Comparison of ENCODE assay signal across 8 cellular contexts in genomic region chr17:42111901-42112551, GRCh38. TPM values are rescaled to one million over a fixed set of nuclear protein-coding genes. Genes with fewer than 3 reads are reported as not detected.
DNase-seq lines count a peak whose midpoint lies in the region; ATAC-seq and TF ChIP-seq lines count a peak whose summit lies in the region.

No MANE protein-coding gene starts in this region.

- H3K9me3 ChIP-seq in heart right ventricle (no peaks in the 10 kb centered on the region), skeletal muscle tissue (ENCODE audit: control insufficient read depth in 3 of 3, low read length in 3 of 3) (no peaks in the 10 kb centered on the region)

- H3K27me3 ChIP-seq in heart right ventricle (no peaks in the 10 kb centered on the region), skeletal muscle tissue (ENCODE audit: control insufficient read depth in 3 of 3, insufficient read depth in 3 of 3, low read length in 3 of 3) (no peaks in the 10 kb centered on the region)

- H3K27ac ChIP-seq in heart right ventricle: peak overlapping the region; percentile 69 to 93 (median 90)
- peak overlapping the region; percentile 90 for H3K27ac ChIP-seq in skeletal muscle tissue (ENCODE audit: low read depth, low read length)

- H3K36me3 ChIP-seq in heart right ventricle (peaks cover 0 to 77% (median 0%) of the 10 kb centered on the region in 9 donors), skeletal muscle tissue (ENCODE audit: control insufficient read depth in 3 of 3, insufficient read depth in 3 of 3, low read length in 3 of 3) (peaks cover 25 to 35% (median 28%) of the 10 kb centered on the region in 3 donors)

- H3K36me3 Mint-ChIP-seq in activated T-cell treated with anti-CD3 and anti-CD28 coated beads, Interleukin-2, amount 50 U/mL, for 72 hours (ENCODE audit: insufficient read depth in 2 of 2): peaks cover 0 to 3% of the 10 kb centered on the region in 2 donors

- H3K4me1 Mint-ChIP-seq in activated T-cell treated with anti-CD3 and anti-CD28 coated beads, Interleukin-2, amount 50 U/mL, for 72 hours (ENCODE audit: low read depth): peaks cover 33% of the 10 kb centered on the region

- peaks cover 7 to 41% (median 17%) of the 10 kb centered on the region in 9 donors for H3K4me1 ChIP-seq in heart right ventricle
- peaks cover 16 to 30% (median 22%) of the 10 kb centered on the region in 3 donors for H3K4me1 ChIP-seq in skeletal muscle tissue (ENCODE audit: control insufficient read depth in 3 of 3, insufficient read depth in 3 of 3, low read length in 3 of 3)

- ATAC-seq in HG03135 (IDR thresholded peaks at IDR 0.05; ENCODE audit: unreplicated experiment) (peak; percentile 1), heart right ventricle (peak; percentile 16 to 62 (median 46)), HG03520 (IDR thresholded peaks at IDR 0.05; ENCODE audit: unreplicated experiment) (no peak), HG02623 (IDR thresholded peaks at IDR 0.05; ENCODE audit: unreplicated experiment) (no peak)
- peak; percentile 6 to 12 for ATAC-seq in activated T-cell treated with anti-CD3 and anti-CD28 coated beads, Interleukin-2, amount 50 U/mL, for 72 hours (replicated peaks in 1 of 2)

- H3K27ac Mint-ChIP-seq in activated T-cell treated with anti-CD3 and anti-CD28 coated beads, Interleukin-2, amount 50 U/mL, for 72 hours: peak overlapping the region; percentile 97

- DNase-seq in activated T-cell treated with anti-CD3 and anti-CD28 coated beads, Interleukin-2, amount 50 U/mL, for 72 hours: peak in 1 of 2 donors; percentile 39
- peak in 1 of 2 donors; percentile 30 for DNase-seq in heart right ventricle
- no peak for DNase-seq in NCI-H446 (lab: John Stamatoyannopoulos, UW)

- peak overlapping the region; percentile 88 to 91 (median 89) for H3K9ac ChIP-seq in skeletal muscle tissue (ENCODE audit: low read depth in 1 of 3, low read length in 3 of 3)

- H3K9me3 Mint-ChIP-seq in activated T-cell treated with anti-CD3 and anti-CD28 coated beads, Interleukin-2, amount 50 U/mL, for 72 hours: no peaks in the 10 kb centered on the region

- H3K4me3 Mint-ChIP-seq in activated T-cell treated with anti-CD3 and anti-CD28 coated beads, Interleukin-2, amount 50 U/mL, for 72 hours: peak overlapping the region; percentile 85 to 96

- WGBS in heart right ventricle, 2 donors: 28 to 37% methylated on average over 11 of the region's 11 CpGs

- no peak for TF ChIP-seq CTCF in heart right ventricle (IDR thresholded peaks at IDR 0.05)

- peak overlapping the region; percentile 55; the same call in 1 of the 2 replicates for H3K4me3 ChIP-seq in GM08714 (ENCODE audit: low read length)
- H3K4me3 ChIP-seq in heart right ventricle: peak overlapping the region; percentile 16 to 69 (median 62)
- peak overlapping the region; percentile 86 to 90 (median 87) for H3K4me3 ChIP-seq in skeletal muscle tissue (ENCODE audit: low read length in 3 of 3)

- intact Hi-C loops in heart right ventricle (cut with DNase I): loop anchor here in 2 of 10 donors (5.0 kb wide), 2 partner anchors 45 to 85 kb away; no protein-coding TSS in a partner anchor

- H3K27me3 Mint-ChIP-seq in activated T-cell treated with anti-CD3 and anti-CD28 coated beads, Interleukin-2, amount 50 U/mL, for 72 hours (ENCODE audit: low read depth): no peaks in the 10 kb centered on the region

RNA-seq across cellular contexts. Expression of gene DHX58, which starts 0.5 kb away (rescaled TPM):
- total RNA-seq in activated T-cell treated with anti-CD3 and anti-CD28 coated beads, Interleukin-2, amount 50 U/mL, for 72 hours: 10 to 100 TPM; 33.2 to 62.0 TPM
- total RNA-seq in heart right ventricle: 1 to 10 TPM; 2.2 to 8.4 (median 4.0) TPM
- polyA plus RNA-seq in heart right ventricle: 10 to 100 TPM in 1 of 2 donors, 1 to 10 TPM in 1; 3.4 to 16.9 TPM
- 3.7 TPM for total RNA-seq in skeletal muscle tissue

RNA-seq across cellular contexts. Expression of gene KAT2A, which starts 9.1 kb away (rescaled TPM):
- total RNA-seq in activated T-cell treated with anti-CD3 and anti-CD28 coated beads, Interleukin-2, amount 50 U/mL, for 72 hours: 10 to 100 TPM; 33.3 to 41.4 TPM
- 10 to 100 TPM in 9 of 10 donors, 1 to 10 TPM in 1; 9.3 to 29.7 (median 13.3) TPM for total RNA-seq in heart right ventricle
- polyA plus RNA-seq in heart right ventricle: 100 to 1,000 TPM in 1 of 2 donors, 10 to 100 TPM in 1; 20.6 to 118 TPM
- total RNA-seq in skeletal muscle tissue: 8.9 TPM

RNA-seq across cellular contexts. Expression of gene HSPB9, which starts 10.6 kb away (rescaled TPM):
- under 1 TPM in 1 of 2 donors, not detected in 1; 0.28 TPM for total RNA-seq in activated T-cell treated with anti-CD3 and anti-CD28 coated beads, Interleukin-2, amount 50 U/mL, for 72 hours
- total RNA-seq in heart right ventricle: under 1 TPM in 1 of 10 donors, not detected in 9; 0.23 TPM
- polyA plus RNA-seq in heart right ventricle: under 1 TPM; 0.01 to 0.29 TPM
- not detected for total RNA-seq in skeletal muscle tissue

RNA-seq across cellular contexts. Expression of gene ZNF385C, which starts 13.8 kb away (rescaled TPM):
- 1 to 10 TPM; 1.1 to 1.6 TPM for total RNA-seq in activated T-cell treated with anti-CD3 and anti-CD28 coated beads, Interleukin-2, amount 50 U/mL, for 72 hours
- under 1 TPM in 9 of 10 donors, not detected in 1; 0.16 to 0.56 (median 0.24) TPM for total RNA-seq in heart right ventricle
- under 1 TPM; 0.09 to 0.29 TPM for polyA plus RNA-seq in heart right ventricle
- 0.52 TPM for total RNA-seq in skeletal muscle tissue

RNA-seq across cellular contexts. Expression of gene RAB5C, which starts 42.8 kb away (rescaled TPM):
- total RNA-seq in activated T-cell treated with anti-CD3 and anti-CD28 coated beads, Interleukin-2, amount 50 U/mL, for 72 hours: 10 to 100 TPM; 35.1 to 44.1 TPM
- 10 to 100 TPM; 24.6 to 64.4 (median 35.3) TPM for total RNA-seq in heart right ventricle
- polyA plus RNA-seq in heart right ventricle: 10 to 100 TPM; 33.3 to 76.5 TPM
- total RNA-seq in skeletal muscle tissue: 19.8 TPM

Comparison
In these comparisons a context has a peak if more than half of its experiments do, and no peak if none do; other contexts are left out.
1. ATAC-seq: peak in HG03135 (single experiment), activated T-cell treated with anti-CD3 and anti-CD28 coated beads, Interleukin-2, amount 50 U/mL, for 72 hours (2 of 2) and heart right ventricle (8 of 8); none in HG03520 (single experiment) and HG02623 (single experiment).
2. Peak in every context shown above with its lines, with median percentiles within 50 percentile points of each other: H3K4me3 ChIP-seq.